Comparison of ENCODE assay signal across 8 cellular contexts in genomic region chr17:17641621-17642409, GRCh38. TPM values are rescaled to one million over a fixed set of nuclear protein-coding genes. Genes with fewer than 3 reads are reported as not detected.
DNase-seq lines count a peak whose midpoint lies in the region; ATAC-seq, FAIRE-seq and TF ChIP-seq lines count a peak whose summit lies in the region.

No MANE protein-coding gene starts in this region.

- H3K4me3 Mint-ChIP-seq in osteocyte (ENCODE audit: unreplicated experiment) = no peak overlapping the region

- H3K27ac ChIP-seq in thyroid gland = peak overlapping the region; percentile 2 to 52 (median 52)

- H3K9me3 ChIP-seq in thyroid gland = no peaks in the 10 kb centered on the region

- no peaks in the 10 kb centered on the region for H3K4me1 Mint-ChIP-seq in osteocyte (ENCODE audit: unreplicated experiment)

- no peaks in the 10 kb centered on the region for H3K27me3 ChIP-seq in thyroid gland

- TF ChIP-seq CTCF in osteocyte (IDR thresholded peaks at IDR 0.05) (peak; percentile 94), thyroid gland (IDR thresholded peaks at IDR 0.05) (peak; percentile 77 to 97 (median 92))

- H3K9me3 Mint-ChIP-seq in osteocyte (ENCODE audit: unreplicated experiment) = no peaks in the 10 kb centered on the region

- no peaks in the 10 kb centered on the region for H3K36me3 Mint-ChIP-seq in osteocyte (ENCODE audit: unreplicated experiment)

- FAIRE-seq in G401.6 (lab: Jason Lieb, UNC) = peak; percentile 92

- intact Hi-C loops in thyroid gland (cut with DNase I) = loop anchor here (5.0 kb wide), 1 partner anchor 70 kb away; no protein-coding TSS in a partner anchor

- TF ChIP-seq POLR2A in thyroid gland (IDR thresholded peaks at IDR 0.05) = no peak

- no peaks in the 10 kb centered on the region for H3K27me3 Mint-ChIP-seq in osteocyte (ENCODE audit: unreplicated experiment)

- WGBS in thyroid gland, 2 donors = 23 to 24% methylated on average over 13 to 14 of the region's 14 CpGs

- no peaks in the 10 kb centered on the region for H3K36me3 ChIP-seq in thyroid gland

- ATAC-seq in HG03135 (IDR thresholded peaks at IDR 0.05; ENCODE audit: unreplicated experiment) = no peak

- DNase-seq in NAMALWA (ENCODE audit: low spot score) (peak; percentile 79), SK-N-DZ (ENCODE audit: low spot score) (peak; percentile 84), globus pallidus (ENCODE audit: low spot score) (peak; percentile 68), osteocyte (ENCODE audit: extremely low spot score, unreplicated experiment) (no peak), thyroid gland (peak; percentile 85 to 91)
- peak; percentile 78 for DNase-seq in activated gamma-delta T cell treated with anti-CD3 and anti-CD28 coated beads, Interleukin-2, amount 50 U/mL, for 16 hours (ENCODE audit: low read depth)

- no peak overlapping the region for H3K4me3 ChIP-seq in thyroid gland (replicated peaks in 1 of 3)

- H3K4me1 ChIP-seq in thyroid gland = peaks cover 5 to 11% of the 10 kb centered on the region in 2 donors

- no peak overlapping the region for H3K27ac Mint-ChIP-seq in osteocyte (ENCODE audit: unreplicated experiment)

RNA-seq across cellular contexts. Expression of gene RAI1, which starts 39.4 kb away (rescaled TPM):
- polyA plus RNA-seq in SK-N-DZ (2014; cell fraction: cytosol; rRNA removed) = 18.2 and 22.8 TPM in 2 replicates
- polyA plus RNA-seq in SK-N-DZ (2014; cell fraction: nucleus; rRNA removed) = 38.5 and 70.0 TPM in 2 replicates
- 40.0 and 40.1 TPM in 2 replicates for total RNA-seq in osteocyte
- total RNA-seq in thyroid gland = 10 to 100 TPM; 19.1 to 52.3 (median 34.1) TPM

RNA-seq across cellular contexts. Expression of gene PEMT, which starts 50.3 kb away (rescaled TPM):
- polyA plus RNA-seq in SK-N-DZ (2014; cell fraction: cytosol; rRNA removed) = 78.8 and 95.5 TPM in 2 replicates
- polyA plus RNA-seq in SK-N-DZ (2014; cell fraction: nucleus; rRNA removed) = 73.3 and 76.1 TPM in 2 replicates
- total RNA-seq in osteocyte (25.6 and 31.0 TPM in 2 replicates), thyroid gland (10 to 100 TPM; 52.5 to 76.1 (median 62.6) TPM)
